Comparison of ENCODE assay signal across 1 cellular context in the genomic region with DNA sequence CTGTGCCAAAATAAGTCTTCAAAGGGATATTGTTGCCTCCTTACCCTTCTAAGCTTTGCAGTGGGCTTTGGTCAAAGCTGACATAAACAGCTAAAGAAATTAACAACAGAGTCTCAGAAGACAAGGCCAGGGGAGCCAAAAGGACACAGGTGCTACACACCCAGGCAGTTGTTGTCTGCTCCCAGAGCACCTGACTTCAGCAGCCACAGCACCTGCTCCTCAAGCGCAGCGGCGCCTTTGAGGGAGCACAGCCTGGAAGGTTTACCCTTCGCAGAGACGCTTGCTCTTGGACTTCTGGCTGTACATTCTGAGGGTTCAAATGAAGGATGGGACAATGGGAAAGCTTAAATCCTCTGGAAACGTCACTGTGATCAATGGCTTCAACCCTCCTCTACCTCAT.
TF ChIP-seq lines count a peak whose summit lies in the region.

No MANE protein-coding gene starts in this region.

TF ChIP-seq in WTC11, 78 proteins besides CTCF, POLR2A, EP300 and RAD21 (continued from another document):
- TF ChIP-seq, protein P1, sequence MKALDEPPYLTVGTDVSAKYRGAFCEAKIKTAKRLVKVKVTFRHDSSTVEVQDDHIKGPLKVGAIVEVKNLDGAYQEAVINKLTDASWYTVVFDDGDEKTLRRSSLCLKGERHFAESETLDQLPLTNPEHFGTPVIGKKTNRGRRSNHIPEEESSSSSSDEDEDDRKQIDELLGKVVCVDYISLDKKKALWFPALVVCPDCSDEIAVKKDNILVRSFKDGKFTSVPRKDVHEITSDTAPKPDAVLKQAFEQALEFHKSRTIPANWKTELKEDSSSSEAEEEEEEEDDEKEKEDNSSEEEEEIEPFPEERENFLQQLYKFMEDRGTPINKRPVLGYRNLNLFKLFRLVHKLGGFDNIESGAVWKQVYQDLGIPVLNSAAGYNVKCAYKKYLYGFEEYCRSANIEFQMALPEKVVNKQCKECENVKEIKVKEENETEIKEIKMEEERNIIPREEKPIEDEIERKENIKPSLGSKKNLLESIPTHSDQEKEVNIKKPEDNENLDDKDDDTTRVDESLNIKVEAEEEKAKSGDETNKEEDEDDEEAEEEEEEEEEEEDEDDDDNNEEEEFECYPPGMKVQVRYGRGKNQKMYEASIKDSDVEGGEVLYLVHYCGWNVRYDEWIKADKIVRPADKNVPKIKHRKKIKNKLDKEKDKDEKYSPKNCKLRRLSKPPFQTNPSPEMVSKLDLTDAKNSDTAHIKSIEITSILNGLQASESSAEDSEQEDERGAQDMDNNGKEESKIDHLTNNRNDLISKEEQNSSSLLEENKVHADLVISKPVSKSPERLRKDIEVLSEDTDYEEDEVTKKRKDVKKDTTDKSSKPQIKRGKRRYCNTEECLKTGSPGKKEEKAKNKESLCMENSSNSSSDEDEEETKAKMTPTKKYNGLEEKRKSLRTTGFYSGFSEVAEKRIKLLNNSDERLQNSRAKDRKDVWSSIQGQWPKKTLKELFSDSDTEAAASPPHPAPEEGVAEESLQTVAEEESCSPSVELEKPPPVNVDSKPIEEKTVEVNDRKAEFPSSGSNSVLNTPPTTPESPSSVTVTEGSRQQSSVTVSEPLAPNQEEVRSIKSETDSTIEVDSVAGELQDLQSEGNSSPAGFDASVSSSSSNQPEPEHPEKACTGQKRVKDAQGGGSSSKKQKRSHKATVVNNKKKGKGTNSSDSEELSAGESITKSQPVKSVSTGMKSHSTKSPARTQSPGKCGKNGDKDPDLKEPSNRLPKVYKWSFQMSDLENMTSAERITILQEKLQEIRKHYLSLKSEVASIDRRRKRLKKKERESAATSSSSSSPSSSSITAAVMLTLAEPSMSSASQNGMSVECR (CRISPR knock-in tag; IDR thresholded peaks at IDR 0.05; ENCODE audit: borderline replicate concordance) = no peak
